1 cellular context compared by ENCODE assay signal in the genomic region with DNA sequence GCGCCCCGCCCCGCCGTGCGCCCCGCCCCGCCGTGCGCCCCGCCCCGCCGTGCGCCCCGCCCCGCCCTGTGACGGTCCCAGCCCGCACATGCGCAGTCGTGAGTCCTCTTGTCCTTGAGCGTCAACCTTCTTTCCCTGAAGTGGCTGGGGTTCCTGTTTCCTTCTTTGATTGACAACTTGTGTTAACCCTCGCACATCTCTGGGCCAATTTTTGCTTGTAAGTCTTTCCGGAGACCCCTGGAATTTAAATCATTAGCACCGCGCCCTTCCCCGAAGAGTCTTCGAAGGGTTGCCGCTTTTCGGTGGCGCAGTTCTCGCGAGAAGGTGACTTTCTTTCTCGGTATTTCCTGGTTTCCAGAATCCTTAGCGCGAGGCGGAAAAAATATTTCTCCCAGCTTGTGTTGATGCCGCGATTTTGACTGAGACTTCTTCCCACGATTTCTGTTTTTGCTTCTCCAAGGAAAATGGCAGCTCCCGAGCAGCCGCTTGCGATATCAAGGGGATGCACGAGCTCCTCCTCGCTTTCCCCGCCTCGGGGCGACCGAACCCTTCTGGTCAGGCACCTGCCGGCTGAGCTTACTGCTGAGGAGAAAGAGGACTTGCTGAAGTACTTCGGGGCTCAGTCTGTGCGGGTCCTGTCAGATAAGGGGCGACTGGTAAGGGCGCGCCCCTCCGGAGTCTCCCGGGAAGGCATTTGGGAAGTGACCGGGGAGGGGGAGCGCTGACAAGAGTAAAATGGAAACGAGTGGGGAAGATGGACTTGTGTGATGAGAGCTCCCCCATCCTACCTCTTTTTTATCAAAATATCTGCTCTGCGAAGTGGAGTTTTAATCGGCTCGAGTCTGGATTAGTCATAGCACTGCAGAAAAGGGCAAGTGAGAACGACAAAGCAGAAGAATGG.
A peak's percentile ranks its signal among the peaks of the same experiment; 100 is the strongest.
TF ChIP-seq lines count a peak whose summit lies in the region.

A gene with protein sequence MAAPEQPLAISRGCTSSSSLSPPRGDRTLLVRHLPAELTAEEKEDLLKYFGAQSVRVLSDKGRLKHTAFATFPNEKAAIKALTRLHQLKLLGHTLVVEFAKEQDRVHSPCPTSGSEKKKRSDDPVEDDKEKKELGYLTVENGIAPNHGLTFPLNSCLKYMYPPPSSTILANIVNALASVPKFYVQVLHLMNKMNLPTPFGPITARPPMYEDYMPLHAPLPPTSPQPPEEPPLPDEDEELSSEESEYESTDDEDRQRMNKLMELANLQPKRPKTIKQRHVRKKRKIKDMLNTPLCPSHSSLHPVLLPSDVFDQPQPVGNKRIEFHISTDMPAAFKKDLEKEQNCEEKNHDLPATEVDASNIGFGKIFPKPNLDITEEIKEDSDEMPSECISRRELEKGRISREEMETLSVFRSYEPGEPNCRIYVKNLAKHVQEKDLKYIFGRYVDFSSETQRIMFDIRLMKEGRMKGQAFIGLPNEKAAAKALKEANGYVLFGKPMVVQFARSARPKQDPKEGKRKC (plus strand): TSS at position 93 of the 901 bp plus-strand sequence. CDS start 372 bp downstream, at position 465.

TF ChIP-seq in HepG2, 621 proteins besides CTCF, POLR2A, EP300 and RAD21 (continued from another document and continues in another):
- TF ChIP-seq, protein P1, sequence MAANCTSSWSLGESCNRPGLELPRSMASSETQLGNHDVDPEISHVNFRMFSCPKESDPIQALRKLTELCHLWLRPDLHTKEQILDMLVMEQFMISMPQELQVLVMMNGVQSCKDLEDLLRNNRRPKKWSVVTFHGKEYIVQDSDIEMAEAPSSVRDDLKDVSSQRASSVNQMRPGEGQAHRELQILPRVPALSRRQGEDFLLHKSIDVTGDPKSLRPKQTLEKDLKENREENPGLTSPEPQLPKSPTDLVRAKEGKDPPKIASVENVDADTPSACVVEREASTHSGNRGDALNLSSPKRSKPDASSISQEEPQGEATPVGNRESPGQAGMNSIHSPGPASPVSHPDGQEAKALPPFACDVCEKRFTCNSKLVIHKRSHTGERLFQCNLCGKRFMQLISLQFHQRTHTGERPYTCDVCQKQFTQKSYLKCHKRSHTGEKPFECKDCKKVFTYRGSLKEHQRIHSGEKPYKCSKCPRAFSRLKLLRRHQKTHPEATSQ (CRISPR knock-in tag; IDR thresholded peaks at IDR 0.05; ENCODE audit: borderline replicate concordance): no peak
- no peak for TF ChIP-seq ZBTB7A (CRISPR knock-in tag; IDR thresholded peaks at IDR 0.05)
- no peak for TF ChIP-seq ZNF468 (CRISPR knock-in tag; IDR thresholded peaks at IDR 0.05)
- TF ChIP-seq SP2 (CRISPR knock-in tag; IDR thresholded peaks at IDR 0.05): no peak
- no peak for TF ChIP-seq ZNF703 (CRISPR knock-in tag; IDR thresholded peaks at IDR 0.05; ENCODE audit: borderline replicate concordance)
- TF ChIP-seq, protein P2, sequence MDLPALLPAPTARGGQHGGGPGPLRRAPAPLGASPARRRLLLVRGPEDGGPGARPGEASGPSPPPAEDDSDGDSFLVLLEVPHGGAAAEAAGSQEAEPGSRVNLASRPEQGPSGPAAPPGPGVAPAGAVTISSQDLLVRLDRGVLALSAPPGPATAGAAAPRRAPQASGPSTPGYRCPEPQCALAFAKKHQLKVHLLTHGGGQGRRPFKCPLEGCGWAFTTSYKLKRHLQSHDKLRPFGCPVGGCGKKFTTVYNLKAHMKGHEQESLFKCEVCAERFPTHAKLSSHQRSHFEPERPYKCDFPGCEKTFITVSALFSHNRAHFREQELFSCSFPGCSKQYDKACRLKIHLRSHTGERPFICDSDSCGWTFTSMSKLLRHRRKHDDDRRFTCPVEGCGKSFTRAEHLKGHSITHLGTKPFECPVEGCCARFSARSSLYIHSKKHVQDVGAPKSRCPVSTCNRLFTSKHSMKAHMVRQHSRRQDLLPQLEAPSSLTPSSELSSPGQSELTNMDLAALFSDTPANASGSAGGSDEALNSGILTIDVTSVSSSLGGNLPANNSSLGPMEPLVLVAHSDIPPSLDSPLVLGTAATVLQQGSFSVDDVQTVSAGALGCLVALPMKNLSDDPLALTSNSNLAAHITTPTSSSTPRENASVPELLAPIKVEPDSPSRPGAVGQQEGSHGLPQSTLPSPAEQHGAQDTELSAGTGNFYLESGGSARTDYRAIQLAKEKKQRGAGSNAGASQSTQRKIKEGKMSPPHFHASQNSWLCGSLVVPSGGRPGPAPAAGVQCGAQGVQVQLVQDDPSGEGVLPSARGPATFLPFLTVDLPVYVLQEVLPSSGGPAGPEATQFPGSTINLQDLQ (CRISPR knock-in tag; IDR thresholded peaks at IDR 0.05): no peak
- TF ChIP-seq, protein P3, sequence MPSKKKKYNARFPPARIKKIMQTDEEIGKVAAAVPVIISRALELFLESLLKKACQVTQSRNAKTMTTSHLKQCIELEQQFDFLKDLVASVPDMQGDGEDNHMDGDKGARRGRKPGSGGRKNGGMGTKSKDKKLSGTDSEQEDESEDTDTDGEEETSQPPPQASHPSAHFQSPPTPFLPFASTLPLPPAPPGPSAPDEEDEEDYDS (CRISPR knock-in tag; IDR thresholded peaks at IDR 0.05): 0 out of 2 replicates have a peak, but pooled peaks have one; percentile 18
- TF ChIP-seq, protein P4, sequence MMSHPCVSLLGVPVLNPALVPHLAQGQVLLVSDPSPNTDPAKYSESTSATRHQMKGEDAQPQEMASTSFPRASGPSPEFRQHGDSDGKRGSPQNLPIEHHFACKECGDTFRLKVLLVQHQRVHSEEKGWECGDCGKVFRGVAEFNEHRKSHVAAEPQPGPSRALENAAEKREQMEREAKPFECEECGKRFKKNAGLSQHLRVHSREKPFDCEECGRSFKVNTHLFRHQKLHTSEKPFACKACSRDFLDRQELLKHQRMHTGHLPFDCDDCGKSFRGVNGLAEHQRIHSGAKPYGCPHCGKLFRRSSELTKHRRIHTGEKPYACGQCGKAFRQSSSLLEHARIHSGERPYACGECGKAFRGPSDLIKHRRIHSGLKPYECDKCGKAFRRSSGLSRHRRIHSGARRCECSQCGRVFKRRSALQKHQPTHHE (CRISPR knock-in tag; IDR thresholded peaks at IDR 0.05; ENCODE audit: borderline replicate concordance): no peak
- TF ChIP-seq CAMTA2 (CRISPR knock-in tag; IDR thresholded peaks at IDR 0.05; ENCODE audit: borderline replicate concordance): no peak
- TF ChIP-seq, protein P5, sequence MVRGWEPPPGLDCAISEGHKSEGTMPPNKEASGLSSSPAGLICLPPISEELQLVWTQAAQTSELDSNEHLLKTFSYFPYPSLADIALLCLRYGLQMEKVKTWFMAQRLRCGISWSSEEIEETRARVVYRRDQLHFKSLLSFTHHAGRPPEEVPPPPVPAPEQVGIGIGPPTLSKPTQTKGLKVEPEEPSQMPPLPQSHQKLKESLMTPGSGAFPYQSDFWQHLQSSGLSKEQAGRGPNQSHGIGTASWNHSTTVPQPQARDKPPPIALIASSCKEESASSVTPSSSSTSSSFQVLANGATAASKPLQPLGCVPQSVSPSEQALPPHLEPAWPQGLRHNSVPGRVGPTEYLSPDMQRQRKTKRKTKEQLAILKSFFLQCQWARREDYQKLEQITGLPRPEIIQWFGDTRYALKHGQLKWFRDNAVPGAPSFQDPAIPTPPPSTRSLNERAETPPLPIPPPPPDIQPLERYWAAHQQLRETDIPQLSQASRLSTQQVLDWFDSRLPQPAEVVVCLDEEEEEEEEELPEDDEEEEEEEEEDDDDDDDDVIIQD (CRISPR knock-in tag; IDR thresholded peaks at IDR 0.05; ENCODE audit: low read depth): no peak
- peak; percentile 57; the same call in 1 of the 2 replicates for TF ChIP-seq NFKB2 (CRISPR knock-in tag; IDR thresholded peaks at IDR 0.05; ENCODE audit: borderline replicate concordance)
- TF ChIP-seq ZNF644 (CRISPR knock-in tag; IDR thresholded peaks at IDR 0.05; ENCODE audit: low read depth): no peak
- no peak for TF ChIP-seq CBX1 (IDR thresholded peaks at IDR 0.05; ENCODE audit: low read depth)
- 0 out of 2 replicates have a peak, but pooled peaks have one; percentile 27 for TF ChIP-seq ZNF607 (CRISPR knock-in tag; IDR thresholded peaks at IDR 0.05; ENCODE audit: borderline replicate concordance)
- TF ChIP-seq, protein P6, sequence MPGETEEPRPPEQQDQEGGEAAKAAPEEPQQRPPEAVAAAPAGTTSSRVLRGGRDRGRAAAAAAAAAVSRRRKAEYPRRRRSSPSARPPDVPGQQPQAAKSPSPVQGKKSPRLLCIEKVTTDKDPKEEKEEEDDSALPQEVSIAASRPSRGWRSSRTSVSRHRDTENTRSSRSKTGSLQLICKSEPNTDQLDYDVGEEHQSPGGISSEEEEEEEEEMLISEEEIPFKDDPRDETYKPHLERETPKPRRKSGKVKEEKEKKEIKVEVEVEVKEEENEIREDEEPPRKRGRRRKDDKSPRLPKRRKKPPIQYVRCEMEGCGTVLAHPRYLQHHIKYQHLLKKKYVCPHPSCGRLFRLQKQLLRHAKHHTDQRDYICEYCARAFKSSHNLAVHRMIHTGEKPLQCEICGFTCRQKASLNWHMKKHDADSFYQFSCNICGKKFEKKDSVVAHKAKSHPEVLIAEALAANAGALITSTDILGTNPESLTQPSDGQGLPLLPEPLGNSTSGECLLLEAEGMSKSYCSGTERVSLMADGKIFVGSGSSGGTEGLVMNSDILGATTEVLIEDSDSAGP (CRISPR knock-in tag; IDR thresholded peaks at IDR 0.05; ENCODE audit: borderline replicate concordance): peak; percentile 11; the same call in 1 of the 2 replicates
- no peak for TF ChIP-seq EHMT2 (IDR thresholded peaks at IDR 0.05; ENCODE audit: borderline replicate concordance, low read depth, low read length)
- TF ChIP-seq TBL1XR1 (IDR thresholded peaks at IDR 0.05; ENCODE audit: borderline replicate concordance, low read length, partially characterized antibody): no peak
- TF ChIP-seq, protein P7, sequence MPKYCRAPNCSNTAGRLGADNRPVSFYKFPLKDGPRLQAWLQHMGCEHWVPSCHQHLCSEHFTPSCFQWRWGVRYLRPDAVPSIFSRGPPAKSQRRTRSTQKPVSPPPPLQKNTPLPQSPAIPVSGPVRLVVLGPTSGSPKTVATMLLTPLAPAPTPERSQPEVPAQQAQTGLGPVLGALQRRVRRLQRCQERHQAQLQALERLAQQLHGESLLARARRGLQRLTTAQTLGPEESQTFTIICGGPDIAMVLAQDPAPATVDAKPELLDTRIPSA (CRISPR knock-in tag; IDR thresholded peaks at IDR 0.05; ENCODE audit: borderline replicate concordance): no peak
- TF ChIP-seq ZNF570 (CRISPR knock-in tag; IDR thresholded peaks at IDR 0.05; ENCODE audit: borderline replicate concordance): no peak
- TF ChIP-seq HMGA1 (CRISPR knock-in tag; conservative IDR thresholded peaks at IDR 0.05): no peak
- TF ChIP-seq, protein P8, sequence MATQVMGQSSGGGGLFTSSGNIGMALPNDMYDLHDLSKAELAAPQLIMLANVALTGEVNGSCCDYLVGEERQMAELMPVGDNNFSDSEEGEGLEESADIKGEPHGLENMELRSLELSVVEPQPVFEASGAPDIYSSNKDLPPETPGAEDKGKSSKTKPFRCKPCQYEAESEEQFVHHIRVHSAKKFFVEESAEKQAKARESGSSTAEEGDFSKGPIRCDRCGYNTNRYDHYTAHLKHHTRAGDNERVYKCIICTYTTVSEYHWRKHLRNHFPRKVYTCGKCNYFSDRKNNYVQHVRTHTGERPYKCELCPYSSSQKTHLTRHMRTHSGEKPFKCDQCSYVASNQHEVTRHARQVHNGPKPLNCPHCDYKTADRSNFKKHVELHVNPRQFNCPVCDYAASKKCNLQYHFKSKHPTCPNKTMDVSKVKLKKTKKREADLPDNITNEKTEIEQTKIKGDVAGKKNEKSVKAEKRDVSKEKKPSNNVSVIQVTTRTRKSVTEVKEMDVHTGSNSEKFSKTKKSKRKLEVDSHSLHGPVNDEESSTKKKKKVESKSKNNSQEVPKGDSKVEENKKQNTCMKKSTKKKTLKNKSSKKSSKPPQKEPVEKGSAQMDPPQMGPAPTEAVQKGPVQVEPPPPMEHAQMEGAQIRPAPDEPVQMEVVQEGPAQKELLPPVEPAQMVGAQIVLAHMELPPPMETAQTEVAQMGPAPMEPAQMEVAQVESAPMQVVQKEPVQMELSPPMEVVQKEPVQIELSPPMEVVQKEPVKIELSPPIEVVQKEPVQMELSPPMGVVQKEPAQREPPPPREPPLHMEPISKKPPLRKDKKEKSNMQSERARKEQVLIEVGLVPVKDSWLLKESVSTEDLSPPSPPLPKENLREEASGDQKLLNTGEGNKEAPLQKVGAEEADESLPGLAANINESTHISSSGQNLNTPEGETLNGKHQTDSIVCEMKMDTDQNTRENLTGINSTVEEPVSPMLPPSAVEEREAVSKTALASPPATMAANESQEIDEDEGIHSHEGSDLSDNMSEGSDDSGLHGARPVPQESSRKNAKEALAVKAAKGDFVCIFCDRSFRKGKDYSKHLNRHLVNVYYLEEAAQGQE (IDR thresholded peaks at IDR 0.05; ENCODE audit: borderline replicate concordance in 1 of 2, low read depth in 1 of 2, low read length in 2 of 2): no peak; a peak in 1 of 4 replicates
- TF ChIP-seq HOXA7 (CRISPR knock-in tag; IDR thresholded peaks at IDR 0.05): no peak
- TF ChIP-seq PAWR (CRISPR knock-in tag; IDR thresholded peaks at IDR 0.05; ENCODE audit: borderline replicate concordance): no peak
- TF ChIP-seq MTF2 (CRISPR knock-in tag; IDR thresholded peaks at IDR 0.05; ENCODE audit: borderline replicate concordance): no peak
- TF ChIP-seq NFE2L2 (IDR thresholded peaks at IDR 0.05; ENCODE audit: low read length): no peak
- no peak for TF ChIP-seq ATF7-NPFF (CRISPR knock-in tag; IDR thresholded peaks at IDR 0.05; ENCODE audit: low read depth)
- no peak; the same call in 1 of the 2 replicates for TF ChIP-seq ZFP37 (CRISPR knock-in tag; IDR thresholded peaks at IDR 0.05; ENCODE audit: borderline replicate concordance)
- TF ChIP-seq BRD4 (CRISPR knock-in tag; IDR thresholded peaks at IDR 0.05): no peak
- TF ChIP-seq RFXANK (CRISPR knock-in tag; IDR thresholded peaks at IDR 0.05): no peak
- no peak for TF ChIP-seq CC2D1A (CRISPR knock-in tag; IDR thresholded peaks at IDR 0.05)
- peak; percentile 97 for TF ChIP-seq ELF1 (CRISPR knock-in tag; IDR thresholded peaks at IDR 0.05)
- no peak for TF ChIP-seq ZNF713 (CRISPR knock-in tag; IDR thresholded peaks at IDR 0.05)
- TF ChIP-seq PRPF4 (IDR thresholded peaks at IDR 0.05; ENCODE audit: low read depth, low read length, poor library complexity, severe bottlenecking): no peak
- TF ChIP-seq, protein P9, sequence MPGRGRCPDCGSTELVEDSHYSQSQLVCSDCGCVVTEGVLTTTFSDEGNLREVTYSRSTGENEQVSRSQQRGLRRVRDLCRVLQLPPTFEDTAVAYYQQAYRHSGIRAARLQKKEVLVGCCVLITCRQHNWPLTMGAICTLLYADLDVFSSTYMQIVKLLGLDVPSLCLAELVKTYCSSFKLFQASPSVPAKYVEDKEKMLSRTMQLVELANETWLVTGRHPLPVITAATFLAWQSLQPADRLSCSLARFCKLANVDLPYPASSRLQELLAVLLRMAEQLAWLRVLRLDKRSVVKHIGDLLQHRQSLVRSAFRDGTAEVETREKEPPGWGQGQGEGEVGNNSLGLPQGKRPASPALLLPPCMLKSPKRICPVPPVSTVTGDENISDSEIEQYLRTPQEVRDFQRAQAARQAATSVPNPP (CRISPR knock-in tag; IDR thresholded peaks at IDR 0.05): no peak
- no peak for TF ChIP-seq ZNF83 (CRISPR knock-in tag; IDR thresholded peaks at IDR 0.05; ENCODE audit: borderline replicate concordance)
- no peak for TF ChIP-seq ZNF3 (CRISPR knock-in tag; IDR thresholded peaks at IDR 0.05)
- TF ChIP-seq ARNT2 (CRISPR knock-in tag; IDR thresholded peaks at IDR 0.05; ENCODE audit: low read depth): no peak
- peak; percentile 37 for TF ChIP-seq HOXA3 (CRISPR knock-in tag; IDR thresholded peaks at IDR 0.05)
- TF ChIP-seq JUND (CRISPR knock-in tag; IDR thresholded peaks at IDR 0.05): no peak
- TF ChIP-seq, protein P10, sequence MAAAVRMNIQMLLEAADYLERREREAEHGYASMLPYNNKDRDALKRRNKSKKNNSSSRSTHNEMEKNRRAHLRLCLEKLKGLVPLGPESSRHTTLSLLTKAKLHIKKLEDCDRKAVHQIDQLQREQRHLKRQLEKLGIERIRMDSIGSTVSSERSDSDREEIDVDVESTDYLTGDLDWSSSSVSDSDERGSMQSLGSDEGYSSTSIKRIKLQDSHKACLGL (CRISPR knock-in tag; IDR thresholded peaks at IDR 0.05): no peak
- peak; percentile 36; the same call in 1 of the 2 replicates for TF ChIP-seq NFKBIZ (CRISPR knock-in tag; IDR thresholded peaks at IDR 0.05)
